In genomic region chr16:6124136-6124535, GRCh38 we compare ENCODE assay signal across 25 cellular contexts.
"Had no signal": no experiment of that assay in that cellular context is flagged by ENCODE, and none has a peak within 500 bp of the region (broad histone marks: within the 10 kb centered on the region; RNA-seq: fewer than 3 reads in every experiment).

No MANE protein-coding gene starts in this region.

- H3K27ac Mint-ChIP-seq: memory B cell; mesothelial cell of epicardium; natural killer cell treated with Interleukin-12 subunit alpha and Interleukin-12 subunit beta and Interleukin-15 and Interleukin-18, amount 100 ng/mL, for 72 hours; stimulated activated naive B cell treated with anti-CD40 and anti-IgM and Interleukin-4, amounts not matched to agents 10 μg/mL and 1 μg/mL and 100 μg/mL, for 72 hours; stimulated activated naive CD8-positive, alpha-beta T cell treated with anti-CD3 and anti-CD28 coated beads, Interleukin-15, amount 100 ng/mL, for 72 hours had no signal

- H3K27ac ChIP-seq: coronary artery, esophagus squamous epithelium, gastroesophageal sphincter, left ventricle myocardium inferior, lower lobe of right lung, parathyroid adenoma, psoas muscle, spleen, testis, tibial nerve had no signal

- H3K4me1 ChIP-seq: esophagus squamous epithelium, gastroesophageal sphincter, left ventricle myocardium inferior, lower lobe of right lung, psoas muscle, spleen, testis, tibial nerve had no signal

- H3K4me3 Mint-ChIP-seq: memory B cell; mesothelial cell of epicardium; natural killer cell treated with Interleukin-12 subunit alpha and Interleukin-12 subunit beta and Interleukin-15 and Interleukin-18, amount 100 ng/mL, for 72 hours; stimulated activated naive B cell treated with anti-CD40 and anti-IgM and Interleukin-4, amounts not matched to agents 10 μg/mL and 1 μg/mL and 100 μg/mL, for 72 hours; stimulated activated naive CD8-positive, alpha-beta T cell treated with anti-CD3 and anti-CD28 coated beads, Interleukin-15, amount 100 ng/mL, for 72 hours had no signal

- H3K4me1 Mint-ChIP-seq: memory B cell; mesothelial cell of epicardium; stimulated activated naive B cell treated with anti-CD40 and anti-IgM and Interleukin-4, amounts not matched to agents 10 μg/mL and 1 μg/mL and 100 μg/mL, for 72 hours; stimulated activated naive CD8-positive, alpha-beta T cell treated with anti-CD3 and anti-CD28 coated beads, Interleukin-15, amount 100 ng/mL, for 72 hours had no signal

- H3K27me3 Mint-ChIP-seq: memory B cell; natural killer cell treated with Interleukin-12 subunit alpha and Interleukin-12 subunit beta and Interleukin-15 and Interleukin-18, amount 100 ng/mL, for 72 hours; stimulated activated naive B cell treated with anti-CD40 and anti-IgM and Interleukin-4, amounts not matched to agents 10 μg/mL and 1 μg/mL and 100 μg/mL, for 72 hours; stimulated activated naive CD8-positive, alpha-beta T cell treated with anti-CD3 and anti-CD28 coated beads, Interleukin-15, amount 100 ng/mL, for 72 hours had no signal

- H3K4me3 ChIP-seq: coronary artery, esophagus squamous epithelium, gastroesophageal sphincter, left ventricle myocardium inferior, lower lobe of right lung, psoas muscle, spleen, testis, tibial nerve had no signal

- H3K79me2 ChIP-seq: parathyroid adenoma had no signal

- DNase-seq: effector CD8-positive, alpha-beta T cell; esophagus squamous epithelium; foreskin fibroblast; glutamatergic neuron; kidney; left cardiac atrium; left ventricle myocardium inferior; lower lobe of right lung; psoas muscle; retina; spleen; stimulated activated CD4-positive, alpha-beta T cell treated with anti-CD3 and anti-CD28 coated beads, Interleukin-15, amount 100 ng/mL, for 24 hours; stimulated activated CD4-positive, alpha-beta T cell treated with anti-CD3 and anti-CD28 coated beads, Interleukin-1b, Interleukin-23, amount 100 ng/mL, for 48 hours; stimulated activated CD4-positive, alpha-beta T cell treated with anti-CD3 and anti-CD28 coated beads, Interleukin-4, amount 100 ng/mL, for 24 hours; stimulated activated naive B cell treated with anti-CD40 and anti-IgM and Interleukin-4, amounts not matched to agents 10 μg/mL and 1 μg/mL and 100 μg/mL, for 72 hours; stimulated activated naive CD8-positive, alpha-beta T cell treated with anti-CD3 and anti-CD28 coated beads, Interleukin-15, amount 100 ng/mL, for 72 hours; testis had no signal

- H3K9ac ChIP-seq: parathyroid adenoma had no signal

- H3K27me3 ChIP-seq: esophagus squamous epithelium, gastroesophageal sphincter, spleen, testis, tibial nerve had no signal

- H3K9me3 Mint-ChIP-seq: mesothelial cell of epicardium; stimulated activated naive CD8-positive, alpha-beta T cell treated with anti-CD3 and anti-CD28 coated beads, Interleukin-15, amount 100 ng/mL, for 72 hours had no signal

- ATAC-seq: gastroesophageal sphincter; left cardiac atrium; lower lobe of right lung; natural killer cell treated with Interleukin-12 subunit alpha and Interleukin-12 subunit beta and Interleukin-15 and Interleukin-18, amount 100 ng/mL, for 72 hours; psoas muscle; sciatic nerve; stimulated activated naive B cell treated with anti-CD40 and anti-IgM and Interleukin-4, amounts not matched to agents 10 μg/mL and 1 μg/mL and 100 μg/mL, for 72 hours; stimulated activated naive CD8-positive, alpha-beta T cell treated with anti-CD3 and anti-CD28 coated beads, Interleukin-15, amount 100 ng/mL, for 72 hours had no signal

- H3K36me3 ChIP-seq: esophagus squamous epithelium, gastroesophageal sphincter, left ventricle myocardium inferior, lower lobe of right lung, spleen, tibial nerve had no signal

- H2AFZ ChIP-seq: parathyroid adenoma had no signal

- H3K36me3 Mint-ChIP-seq: memory B cell; mesothelial cell of epicardium; natural killer cell treated with Interleukin-12 subunit alpha and Interleukin-12 subunit beta and Interleukin-15 and Interleukin-18, amount 100 ng/mL, for 72 hours; stimulated activated naive B cell treated with anti-CD40 and anti-IgM and Interleukin-4, amounts not matched to agents 10 μg/mL and 1 μg/mL and 100 μg/mL, for 72 hours had no signal

- H3K9me3 ChIP-seq: esophagus squamous epithelium, gastroesophageal sphincter, lower lobe of right lung, psoas muscle, testis had no signal
